1 cellular context compared by ENCODE assay signal in genomic region chr17:46940692-46941404, GRCh38.
TF ChIP-seq lines count a peak whose summit lies in the region.

No MANE protein-coding gene starts in this region.

TF ChIP-seq in HEK293, 187 proteins besides CTCF, POLR2A, EP300 and RAD21 (continued from another document):
- TF ChIP-seq, protein P1, sequence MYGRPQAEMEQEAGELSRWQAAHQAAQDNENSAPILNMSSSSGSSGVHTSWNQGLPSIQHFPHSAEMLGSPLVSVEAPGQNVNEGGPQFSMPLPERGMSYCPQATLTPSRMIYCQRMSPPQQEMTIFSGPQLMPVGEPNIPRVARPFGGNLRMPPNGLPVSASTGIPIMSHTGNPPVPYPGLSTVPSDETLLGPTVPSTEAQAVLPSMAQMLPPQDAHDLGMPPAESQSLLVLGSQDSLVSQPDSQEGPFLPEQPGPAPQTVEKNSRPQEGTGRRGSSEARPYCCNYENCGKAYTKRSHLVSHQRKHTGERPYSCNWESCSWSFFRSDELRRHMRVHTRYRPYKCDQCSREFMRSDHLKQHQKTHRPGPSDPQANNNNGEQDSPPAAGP (tag by site-specific recombination; IDR thresholded peaks at IDR 0.05): 0 out of 2 replicates have a peak, but pooled peaks have one; percentile 25
- TF ChIP-seq, protein P2, sequence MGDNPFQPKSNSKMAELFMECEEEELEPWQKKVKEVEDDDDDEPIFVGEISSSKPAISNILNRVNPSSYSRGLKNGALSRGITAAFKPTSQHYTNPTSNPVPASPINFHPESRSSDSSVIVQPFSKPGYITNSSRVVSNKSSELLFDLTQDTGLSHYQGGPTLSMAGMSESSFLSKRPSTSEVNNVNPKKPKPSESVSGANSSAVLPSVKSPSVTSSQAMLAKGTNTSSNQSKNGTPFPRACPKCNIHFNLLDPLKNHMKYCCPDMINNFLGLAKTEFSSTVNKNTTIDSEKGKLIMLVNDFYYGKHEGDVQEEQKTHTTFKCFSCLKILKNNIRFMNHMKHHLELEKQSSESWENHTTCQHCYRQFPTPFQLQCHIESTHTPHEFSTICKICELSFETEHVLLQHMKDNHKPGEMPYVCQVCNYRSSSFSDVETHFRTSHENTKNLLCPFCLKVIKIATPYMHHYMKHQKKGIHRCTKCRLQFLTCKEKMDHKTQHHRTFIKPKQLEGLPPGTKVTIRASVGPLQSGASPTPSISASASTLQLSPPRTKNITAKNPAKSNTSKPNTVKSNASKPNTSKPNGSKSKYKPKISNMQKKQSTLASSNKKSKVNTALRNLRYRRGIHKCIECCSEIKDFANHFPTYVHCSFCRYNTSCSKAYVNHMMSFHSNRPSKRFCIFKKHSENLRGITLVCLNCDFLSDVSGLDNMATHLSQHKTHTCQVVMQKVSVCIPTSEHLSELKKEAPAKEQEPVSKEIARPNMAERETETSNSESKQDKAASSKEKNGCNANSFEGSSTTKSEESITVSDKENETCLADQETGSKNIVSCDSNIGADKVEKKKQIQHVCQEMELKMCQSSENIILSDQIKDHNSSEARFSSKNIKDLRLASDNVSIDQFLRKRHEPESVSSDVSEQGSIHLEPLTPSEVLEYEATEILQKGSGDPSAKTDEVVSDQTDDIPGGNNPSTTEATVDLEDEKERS (tag by site-specific recombination; IDR thresholded peaks at IDR 0.05): no peak
- TF ChIP-seq, protein P3, sequence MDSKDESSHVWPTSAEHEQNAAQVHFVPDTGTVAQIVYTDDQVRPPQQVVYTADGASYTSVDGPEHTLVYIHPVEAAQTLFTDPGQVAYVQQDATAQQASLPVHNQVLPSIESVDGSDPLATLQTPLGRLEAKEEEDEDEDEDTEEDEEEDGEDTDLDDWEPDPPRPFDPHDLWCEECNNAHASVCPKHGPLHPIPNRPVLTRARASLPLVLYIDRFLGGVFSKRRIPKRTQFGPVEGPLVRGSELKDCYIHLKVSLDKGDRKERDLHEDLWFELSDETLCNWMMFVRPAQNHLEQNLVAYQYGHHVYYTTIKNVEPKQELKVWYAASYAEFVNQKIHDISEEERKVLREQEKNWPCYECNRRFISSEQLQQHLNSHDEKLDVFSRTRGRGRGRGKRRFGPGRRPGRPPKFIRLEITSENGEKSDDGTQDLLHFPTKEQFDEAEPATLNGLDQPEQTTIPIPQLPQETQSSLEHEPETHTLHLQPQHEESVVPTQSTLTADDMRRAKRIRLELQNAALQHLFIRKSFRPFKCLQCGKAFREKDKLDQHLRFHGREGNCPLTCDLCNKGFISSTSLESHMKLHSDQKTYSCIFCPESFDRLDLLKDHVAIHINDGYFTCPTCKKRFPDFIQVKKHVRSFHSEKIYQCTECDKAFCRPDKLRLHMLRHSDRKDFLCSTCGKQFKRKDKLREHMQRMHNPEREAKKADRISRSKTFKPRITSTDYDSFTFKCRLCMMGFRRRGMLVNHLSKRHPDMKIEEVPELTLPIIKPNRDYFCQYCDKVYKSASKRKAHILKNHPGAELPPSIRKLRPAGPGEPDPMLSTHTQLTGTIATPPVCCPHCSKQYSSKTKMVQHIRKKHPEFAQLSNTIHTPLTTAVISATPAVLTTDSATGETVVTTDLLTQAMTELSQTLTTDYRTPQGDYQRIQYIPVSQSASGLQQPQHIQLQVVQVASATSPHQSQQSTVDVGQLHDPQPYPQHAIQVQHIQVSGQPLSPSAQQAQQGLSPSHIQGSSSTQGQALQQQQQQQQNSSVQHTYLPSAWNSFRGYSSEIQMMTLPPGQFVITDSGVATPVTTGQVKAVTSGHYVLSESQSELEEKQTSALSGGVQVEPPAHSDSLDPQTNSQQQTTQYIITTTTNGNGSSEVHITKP (tag by site-specific recombination; IDR thresholded peaks at IDR 0.05): no peak
- no peak for TF ChIP-seq ZNF223 (tag by site-specific recombination; IDR thresholded peaks at IDR 0.05)
- TF ChIP-seq ZSCAN30 (tag by site-specific recombination; IDR thresholded peaks at IDR 0.05): 0 out of 2 replicates have a peak, but pooled peaks have one; percentile 21
- peak; percentile 96 for TF ChIP-seq ZNF654 (tag by site-specific recombination; IDR thresholded peaks at IDR 0.05; ENCODE audit: low read depth)
- no peak for TF ChIP-seq ZNF677 (tag by site-specific recombination; IDR thresholded peaks at IDR 0.05)
- no peak for TF ChIP-seq ZBTB1 (tag by site-specific recombination; IDR thresholded peaks at IDR 0.05)
- 0 out of 2 replicates have a peak, but pooled peaks have one; percentile 40 for TF ChIP-seq PRDM1 (tag by site-specific recombination; IDR thresholded peaks at IDR 0.05)
- TF ChIP-seq HOXC10 (CRISPR knock-in tag; IDR thresholded peaks at IDR 0.05): no peak
